Comparison of ENCODE assay signal across 8 cellular contexts in genomic region chr5:132272341-132273210, GRCh38. TPM values are rescaled to one million over a fixed set of nuclear protein-coding genes. Genes with fewer than 3 reads are reported as not detected.
A peak's percentile ranks its signal among the peaks of the same experiment; 100 is the strongest.
DNase-seq lines count a peak whose midpoint lies in the region; ATAC-seq and TF ChIP-seq lines count a peak whose summit lies in the region.

No MANE protein-coding gene starts in this region.

- no peaks in the 10 kb centered on the region for H3K9me3 Mint-ChIP-seq in activated B cell treated with CpG ODN at 0.5 μM for 24 hours
- H3K9me3 Mint-ChIP-seq in central memory CD8-positive, alpha-beta T cell: no peaks in the 10 kb centered on the region

- H3K27me3 Mint-ChIP-seq in activated B cell treated with CpG ODN at 0.5 μM for 24 hours: peaks cover 11% of the 10 kb centered on the region
- peaks cover 40% of the 10 kb centered on the region for H3K27me3 Mint-ChIP-seq in central memory CD8-positive, alpha-beta T cell

- peaks cover 7% of the 10 kb centered on the region for H3K4me1 ChIP-seq in lower lobe of right lung

- ATAC-seq in activated B cell treated with CpG ODN at 0.5 μM for 24 hours (ENCODE audit: low read depth) (peak; percentile 51), lower lobe of right lung (peak; percentile 52 to 59), HG03442 (IDR thresholded peaks at IDR 0.05; ENCODE audit: unreplicated experiment) (no peak)
- ATAC-seq in central memory CD8-positive, alpha-beta T cell (replicated peaks; ENCODE audit: extremely low read depth, poor library complexity, severe bottlenecking): no peak

- POLR2A ChIA-PET in activated B cell treated with CpG ODN at 0.5 μM for 24 hours (lab: Charles Lee): no interaction called here

- no peaks in the 10 kb centered on the region for H3K36me3 ChIP-seq in lower lobe of right lung

- peaks cover 12% of the 10 kb centered on the region for H3K4me1 Mint-ChIP-seq in activated B cell treated with CpG ODN at 0.5 μM for 24 hours
- peaks cover 25% of the 10 kb centered on the region for H3K4me1 Mint-ChIP-seq in central memory CD8-positive, alpha-beta T cell

- no peaks in the 10 kb centered on the region for H3K36me3 Mint-ChIP-seq in activated B cell treated with CpG ODN at 0.5 μM for 24 hours (ENCODE audit: low read depth)
- H3K36me3 Mint-ChIP-seq in central memory CD8-positive, alpha-beta T cell (ENCODE audit: insufficient read depth): no peaks in the 10 kb centered on the region

- H3K27me3 ChIP-seq in lower lobe of right lung (ENCODE audit: low read depth): no peaks in the 10 kb centered on the region

- no peak overlapping the region for H3K27ac Mint-ChIP-seq in activated B cell treated with CpG ODN at 0.5 μM for 24 hours
- no peak overlapping the region for H3K27ac Mint-ChIP-seq in central memory CD8-positive, alpha-beta T cell (ENCODE audit: low read depth)

- CTCF ChIA-PET in activated B cell treated with CpG ODN at 0.5 μM for 24 hours (lab: Charles Lee): interaction anchor here (1.1 to 2.8 kb wide), 7 partner anchors 8 to 228 kb away, joined by 3 to 13 read pairs (median 4); partner anchors contain the start of gene SLC22A5

- peak overlapping the region; percentile 4 for H3K4me3 Mint-ChIP-seq in activated B cell treated with CpG ODN at 0.5 μM for 24 hours
- peak overlapping the region; percentile 32 for H3K4me3 Mint-ChIP-seq in central memory CD8-positive, alpha-beta T cell

- H3K9me3 ChIP-seq in lower lobe of right lung: no peaks in the 10 kb centered on the region

- no peak overlapping the region for H3K27ac ChIP-seq in lower lobe of right lung

- peak; percentile 13 for DNase-seq in NCI-H1694 treated with DMSO at 0.1 percent for 48 hours (lab: John Stamatoyannopoulos, UW)
- peak; percentile 66 for DNase-seq in activated B cell treated with CpG ODN at 0.5 μM for 24 hours
- peak; percentile 30 to 45 for DNase-seq in central memory CD8-positive, alpha-beta T cell (ENCODE audit: low spot score in 2 of 2)
- peak; percentile 67 for DNase-seq in lower lobe of right lung
- DNase-seq in stimulated activated CD8-positive, alpha-beta memory T cell treated with anti-CD3 and anti-CD28 coated beads, Interleukin-15, amount 100 ng/mL, for 24 hours (ENCODE audit: low read depth): peak; percentile 49
- DNase-seq in Ammon's horn (ENCODE audit: low spot score): no peak

- intact Hi-C loops in activated B cell treated with CpG ODN at 0.5 μM for 24 hours (cut with micrococcal nuclease): loop anchor here (1.0 kb wide), 5 partner anchors 22 to 548 kb away; partner anchors contain the start of genes SLC22A4 and SLC22A5
- intact Hi-C loops in lower lobe of right lung (cut with DNase I): no loop called here

- peak; percentile 75 for TF ChIP-seq CTCF in GM12873 (IDR thresholded peaks at IDR 0.05; ENCODE audit: insufficient read depth, low read depth, low read length, missing control alignments)
- TF ChIP-seq CTCF in activated B cell treated with CpG ODN at 0.5 μM for 24 hours (IDR thresholded peaks at IDR 0.05): peak; percentile 96
- TF ChIP-seq CTCF in lower lobe of right lung (IDR thresholded peaks at IDR 0.05): peak; percentile 81

- peak overlapping the region; percentile 17 for H3K4me3 ChIP-seq in lower lobe of right lung

RNA-seq across cellular contexts. Expression of gene PDLIM4, which starts 15.1 kb away (rescaled TPM):
- not detected in 2 replicates for total RNA-seq in activated B cell treated with CpG ODN at 0.5 μM for 24 hours
- 6.7 TPM for total RNA-seq in lower lobe of right lung

RNA-seq across cellular contexts. Expression of gene SLC22A4, which starts 21.6 kb away (rescaled TPM):
- not detected in 2 replicates for total RNA-seq in activated B cell treated with CpG ODN at 0.5 μM for 24 hours
- total RNA-seq in lower lobe of right lung: 8.5 TPM

RNA-seq across cellular contexts. Expression of gene P4HA2, which starts 44.9 kb away (rescaled TPM):
- total RNA-seq in activated B cell treated with CpG ODN at 0.5 μM for 24 hours (0.29 and 0.44 TPM in 2 replicates), lower lobe of right lung (75.7 TPM)

Comparison
In these comparisons a context has a peak if more than half of its experiments do, and no peak if none do; other contexts are left out.
1. ATAC-seq: peak in activated B cell treated with CpG ODN at 0.5 μM for 24 hours (single experiment) and lower lobe of right lung (2 of 2); none in central memory CD8-positive, alpha-beta T cell (single experiment) and HG03442 (single experiment).
2. RNA of gene P4HA2, which starts 44.9 kb away (total RNA-seq): 75.7 TPM in lower lobe of right lung (single experiment); 0.29 to 0.44 TPM in activated B cell treated with CpG ODN at 0.5 μM for 24 hours; every median in the first group is over 10 times any median in the second.
3. Peak in every context shown above with its lines, with median percentiles within 50 percentile points of each other: CTCF ChIP-seq.